8 cellular contexts compared by ENCODE assay signal in the genomic region with DNA sequence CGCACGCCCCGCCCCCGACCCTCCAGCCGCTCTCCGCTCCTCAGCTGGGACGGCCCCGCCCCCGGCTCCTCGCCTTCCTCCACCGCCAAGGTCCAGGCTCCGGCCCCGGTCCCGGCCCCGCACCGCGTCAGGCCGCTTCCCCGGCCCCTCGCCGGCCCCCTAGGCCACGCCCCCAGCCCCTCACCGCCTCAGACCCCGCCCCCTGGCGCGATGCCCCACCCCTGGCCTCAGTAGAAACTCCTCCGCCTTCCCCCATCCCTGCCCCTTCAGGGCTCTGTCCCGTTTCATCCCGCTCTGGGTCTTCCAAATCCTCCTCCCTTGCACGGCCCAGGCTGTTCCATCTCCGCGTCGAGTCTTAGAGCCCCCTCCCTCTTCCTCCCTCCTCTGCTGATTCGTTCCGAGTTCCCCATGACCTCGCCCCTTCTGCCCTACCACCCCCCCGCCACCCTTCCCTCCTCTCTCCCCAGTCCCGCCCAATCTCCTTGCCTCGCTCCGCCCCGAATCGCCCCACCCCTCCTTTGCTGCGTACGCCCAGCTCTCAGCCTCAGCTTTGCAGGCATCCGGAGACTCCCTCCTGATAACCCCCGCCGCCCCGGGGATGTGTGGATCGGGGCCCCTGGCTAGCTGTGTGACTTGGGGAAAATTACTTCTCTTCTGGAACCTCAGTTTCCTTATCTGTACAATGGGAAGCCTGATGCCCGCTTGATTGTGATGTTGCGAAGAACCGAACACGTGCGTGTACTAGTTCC. TPM values are rescaled to one million over a fixed set of nuclear protein-coding genes. Genes with fewer than 3 reads are reported as not detected.
DNase-seq lines count a peak whose midpoint lies in the region; ATAC-seq and TF ChIP-seq lines count a peak whose summit lies in the region.

No MANE protein-coding gene starts in this region.

- H3F3A ChIP-seq in smooth muscle cell (ENCODE audit: low read depth), result peaks cover 6% of the 10 kb centered on the region

- POLR2A ChIA-PET in Caco-2 (lab: Charles Lee), result interaction anchor here (0.6 to 1.1 kb wide), 6 partner anchors 12 to 207 kb away, joined by 3 to 10 read pairs (median 4); partner anchors contain the start of genes HNRNPR and RPL11

- H3K4me2 ChIP-seq in smooth muscle cell, result peak overlapping the region; percentile 98

- H3K36me3 ChIP-seq in Caco-2 (ENCODE audit: control insufficient read depth, insufficient read depth, low read length), result no peaks in the 10 kb centered on the region
- H3K36me3 ChIP-seq in HAP-1 (replicated peaks), result no peaks in the 10 kb centered on the region; the same call in 1 of the 2 replicates
- H3K36me3 ChIP-seq in smooth muscle cell (ENCODE audit: low read depth), result no peaks in the 10 kb centered on the region

- intact Hi-C loops in Caco-2 (cut with micrococcal nuclease; ENCODE audit: unreplicated experiment), result no loop called here

- in situ Hi-C loops in HAP-1 (cut with MboI; ENCODE audit: low sequenced_read_pairs), result no loop called here

- ATAC-seq in HG03469 (IDR thresholded peaks at IDR 0.05; ENCODE audit: unreplicated experiment), result no peak

- peak overlapping the region; percentile 60 for H3K27ac Mint-ChIP-seq in Caco-2 (ENCODE audit: unreplicated experiment)
- H3K27ac Mint-ChIP-seq in immature natural killer cell, result peak overlapping the region in 1 of 6 donors; percentile 61

- DNase-seq in Caco-2 (peak; percentile 92 to 93), HAP-1 (ENCODE audit: low spot score in 2 of 2) (peak; percentile 95 to 99), NCI-H2107 treated with DMSO at 0.1 percent for 48 hours (lab: John Stamatoyannopoulos, UW; ENCODE audit: unreplicated experiment) (peak; percentile 30), cardiac fibroblast (ENCODE audit: low read depth in 2 of 2) (peak; percentile 89 to 97), immature natural killer cell (peak; percentile 71 to 81 (median 78)), smooth muscle cell (lab: John Stamatoyannopoulos, UW; ENCODE audit: unreplicated experiment) (peak; percentile 96)
- peak; percentile 75 to 85 (median 78) for DNase-seq in activated CD4-positive, CD25-positive, alpha-beta regulatory T cell (lab: John Stamatoyannopoulos, UW)

- H3K9me3 ChIP-seq in Caco-2 (no peaks in the 10 kb centered on the region), HAP-1 (no peaks in the 10 kb centered on the region), smooth muscle cell (replicated peaks; ENCODE audit: low read depth) (no peaks in the 10 kb centered on the region)

- peaks cover 6% of the 10 kb centered on the region for H3K36me3 Mint-ChIP-seq in Caco-2 (ENCODE audit: insufficient read depth, unreplicated experiment)
- H3K36me3 Mint-ChIP-seq in immature natural killer cell, result no peaks in the 10 kb centered on the region

- no peak overlapping the region for H3K27ac ChIP-seq in smooth muscle cell (ENCODE audit: low read depth)

- H3K4me1 ChIP-seq in Caco-2, result peaks cover 4% of the 10 kb centered on the region
- H3K4me1 ChIP-seq in HAP-1, result peaks cover 22% of the 10 kb centered on the region
- H3K4me1 ChIP-seq in smooth muscle cell (ENCODE audit: low read depth), result peaks cover 3% of the 10 kb centered on the region

- no TSS peak for BruUV-seq in Caco-2 (replicated peaks; lab: Mats Ljungman, UMichigan)

- no peak overlapping the region for H3K9ac ChIP-seq in smooth muscle cell (ENCODE audit: low read depth)

- TF ChIP-seq CTCF in Caco-2 (IDR thresholded peaks at IDR 0.05; ENCODE audit: insufficient read depth in 1 of 2, low read depth in 1 of 2, low read length in 1 of 2, severe bottlenecking in 1 of 2, unreplicated experiment in 1 of 2) (no peak), cardiac fibroblast (IDR thresholded peaks at IDR 0.05; ENCODE audit: low read depth, low read length) (no peak), smooth muscle cell (IDR thresholded peaks at IDR 0.05; ENCODE audit: borderline replicate concordance, insufficient read depth, poor library complexity, severe bottlenecking) (no peak)

- CTCF ChIA-PET in Caco-2 (lab: Charles Lee), result interaction anchor here (0.6 to 2.7 kb wide), 7 partner anchors 12 to 327 kb away, joined by 3 to 16 read pairs (median 4); no protein-coding TSS in a partner anchor

- H3K27me3 Mint-ChIP-seq in Caco-2 (ENCODE audit: insufficient read depth, unreplicated experiment), result peaks cover 5% of the 10 kb centered on the region
- peaks cover 19 to 26% (median 21%) of the 10 kb centered on the region in 3 donors for H3K27me3 Mint-ChIP-seq in immature natural killer cell (ENCODE audit: low read depth in 3 of 3)

- H3K4me1 Mint-ChIP-seq in Caco-2 (ENCODE audit: low read depth, unreplicated experiment), result peaks cover 8% of the 10 kb centered on the region
- H3K4me1 Mint-ChIP-seq in immature natural killer cell, result peaks cover 14% of the 10 kb centered on the region in 2 donors

- H3K4me3 ChIP-seq in Caco-2 (ENCODE audit: low read depth, low read length), result peak overlapping the region; percentile 85
- peak overlapping the region; percentile 41 for H3K4me3 ChIP-seq in HAP-1
- peak overlapping the region; percentile 50 to 73 for H3K4me3 ChIP-seq in cardiac fibroblast (replicated peaks in 1 of 2; ENCODE audit: low read depth in 2 of 2, low read length in 2 of 2)
- H3K4me3 ChIP-seq in smooth muscle cell, result peak overlapping the region; percentile 84

- WGBS in smooth muscle cell (ENCODE audit: low lambda C conversion rate), result 10% methylated on average over 16 of the region's 54 CpGs

- H3K4me3 Mint-ChIP-seq in Caco-2 (ENCODE audit: unreplicated experiment) (peak overlapping the region; percentile 81), immature natural killer cell (peak overlapping the region; percentile 82 to 89 (median 85))

- peaks cover 14% of the 10 kb centered on the region for H3K79me2 ChIP-seq in smooth muscle cell (ENCODE audit: low read depth)

- peak overlapping the region; percentile 28 for H2AFZ ChIP-seq in smooth muscle cell (ENCODE audit: low read depth)

- H3K27me3 ChIP-seq in Caco-2 (replicated peaks; ENCODE audit: control insufficient read depth, insufficient read depth, low read length) (no peaks in the 10 kb centered on the region), HAP-1 (ENCODE audit: low read depth) (no peaks in the 10 kb centered on the region), smooth muscle cell (ENCODE audit: low read depth) (no peaks in the 10 kb centered on the region)

- peaks cover 30% of the 10 kb centered on the region for H4K20me1 ChIP-seq in smooth muscle cell (ENCODE audit: low read depth)

- H3K9me3 Mint-ChIP-seq in Caco-2 (ENCODE audit: unreplicated experiment) (no peaks in the 10 kb centered on the region), immature natural killer cell (no peaks in the 10 kb centered on the region)

RNA-seq across cellular contexts. Expression of gene ASAP3, which starts 0.4 kb away (rescaled TPM):
- total RNA-seq in Caco-2 (2022) (10.8 and 12.1 TPM in 2 replicates), smooth muscle cell (16.2 and 28.9 TPM in 2 replicates)
- polyA plus RNA-seq in immature natural killer cell (not detected), smooth muscle cell (14.8 and 16.3 TPM in 2 replicates)

RNA-seq across cellular contexts. Expression of gene E2F2, which starts 46.6 kb away (rescaled TPM):
- total RNA-seq in Caco-2 (2022) (9.1 and 9.5 TPM in 2 replicates), smooth muscle cell (0.63 and 1.2 TPM in 2 replicates)
- polyA plus RNA-seq in immature natural killer cell (1 to 10 TPM in 2 of 3 donors, under 1 TPM in 1; 0.28 to 1.3 (median 1.2) TPM), smooth muscle cell (1.4 and 2.1 TPM in 2 replicates)

RNA-seq across cellular contexts. Expression of gene TCEA3, which starts 59.9 kb away (rescaled TPM):
- 14.6 and 15.8 TPM in 2 replicates for total RNA-seq in Caco-2 (2022)
- 1 to 10 TPM in 2 of 3 donors, under 1 TPM in 1; 0.71 to 2.4 (median 1.1) TPM for polyA plus RNA-seq in immature natural killer cell
- total RNA-seq in smooth muscle cell, result 8.2 and 11.7 TPM in 2 replicates
- 16.1 and 19.2 TPM in 2 replicates for polyA plus RNA-seq in smooth muscle cell

Comparison
In these comparisons a context has a peak if more than half of its experiments do, and no peak if none do; other contexts are left out.
1. DNase-seq: peak in every context shown above with its lines; median percentile 97 in HAP-1; 96 in smooth muscle cell; 93 in cardiac fibroblast; 92 in Caco-2; 78 in activated CD4-positive, CD25-positive, alpha-beta regulatory T cell; 78 in immature natural killer cell; 30 in NCI-H2107 treated with DMSO at 0.1 percent for 48 hours.